10 cellular contexts compared by ENCODE assay signal in the genomic region with DNA sequence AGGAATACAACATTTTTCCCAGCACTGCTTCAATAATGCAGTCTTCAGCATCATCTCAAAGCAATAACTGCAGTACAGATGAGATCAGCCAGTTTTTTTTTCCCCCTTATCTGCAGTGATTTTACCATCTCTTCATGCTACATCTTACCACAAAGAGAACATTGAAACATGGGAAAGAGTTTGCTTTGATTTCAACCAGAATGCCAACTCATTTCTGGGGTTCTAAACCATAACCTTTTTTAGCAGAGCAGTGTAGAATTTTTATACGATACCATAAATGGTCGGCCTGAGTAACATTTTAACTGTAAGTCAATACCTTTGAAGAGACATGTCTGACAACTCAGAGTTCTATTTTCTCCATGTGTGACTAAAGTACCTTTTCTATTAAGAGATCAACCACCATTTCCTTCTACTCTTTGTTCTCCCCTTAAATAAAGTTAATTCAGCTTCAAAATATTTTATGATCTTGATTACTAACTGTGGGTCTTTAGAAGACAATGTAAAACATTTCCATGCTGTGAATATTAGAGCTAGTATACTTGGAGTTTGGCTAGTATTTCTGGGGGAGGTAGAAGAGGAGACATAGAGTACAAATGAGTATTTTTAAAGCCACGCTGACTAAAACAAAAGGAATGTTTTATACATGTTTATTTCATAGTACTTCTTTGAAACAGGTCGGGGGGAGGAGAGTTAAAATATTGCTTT.
DNase-seq lines count a peak whose midpoint lies in the region; ATAC-seq and TF ChIP-seq lines count a peak whose summit lies in the region.
"Had no signal": no experiment of that assay in that cellular context is flagged by ENCODE, and none has a peak within 500 bp of the region (broad histone marks: within the 10 kb centered on the region; RNA-seq: fewer than 3 reads in every experiment).

No MANE protein-coding gene starts in this region.

- TF ChIP-seq CTCF in GM13976 (IDR thresholded peaks at IDR 0.05; ENCODE audit: borderline replicate concordance, control extremely low read depth, extremely low read depth, insufficient read depth, missing control alignments) (no peak), upper lobe of left lung (IDR thresholded peaks at IDR 0.05) (no peak), A673 (conservative IDR thresholded peaks at IDR 0.05; ENCODE audit: low read depth, low read length) (no peak)
- no peak for TF ChIP-seq CTCF in CD4-positive, alpha-beta T cell (IDR thresholded peaks at IDR 0.05)

- peaks cover 26% of the 10 kb centered on the region for H3K36me3 Mint-ChIP-seq in CD4-positive, alpha-beta T cell (ENCODE audit: low read depth)

- no peaks in the 10 kb centered on the region for H3K9me3 ChIP-seq in upper lobe of left lung
- H3K9me3 ChIP-seq in A673 (ENCODE audit: low read depth, low read length, poor library complexity, severe bottlenecking) = no peaks in the 10 kb centered on the region
- no peaks in the 10 kb centered on the region for H3K9me3 ChIP-seq in CD4-positive, alpha-beta T cell (ENCODE audit: control insufficient read depth, low read length)

- TF ChIP-seq EP300 in upper lobe of left lung (IDR thresholded peaks at IDR 0.05) = no peak

- in situ Hi-C loops in GM13976 (cut with MboI; ENCODE audit: low sequenced_read_pairs, unreplicated experiment) = no loop called here

- H3K4me3 ChIP-seq in upper lobe of left lung = no peak overlapping the region
- no peak overlapping the region for H3K4me3 ChIP-seq in A673 (ENCODE audit: low read depth, low read length, poor library complexity, severe bottlenecking)

- peak; percentile 61 for ATAC-seq in GM21515 (IDR thresholded peaks at IDR 0.05; ENCODE audit: unreplicated experiment)
- no peak for ATAC-seq in upper lobe of left lung (ENCODE audit: low FRiP score in 2 of 2)
- no peak for ATAC-seq in CD4-positive, alpha-beta T cell (ENCODE audit: poor library complexity)

- H3K27me3 ChIP-seq in upper lobe of left lung (no peaks in the 10 kb centered on the region), A673 (replicated peaks; ENCODE audit: insufficient read depth, low read depth, low read length, poor library complexity) (no peaks in the 10 kb centered on the region)
- no peaks in the 10 kb centered on the region for H3K27me3 ChIP-seq in CD4-positive, alpha-beta T cell (ENCODE audit: control insufficient read depth, insufficient read depth, low read length)

- intact Hi-C loops in A673 (cut with micrococcal nuclease; ENCODE audit: unreplicated experiment) = no loop called here
- intact Hi-C loops in CD4-positive, alpha-beta T cell (cut with DNase I, micrococcal nuclease) = no loop called here

- no peaks in the 10 kb centered on the region for H3K36me3 ChIP-seq in upper lobe of left lung
- no peaks in the 10 kb centered on the region for H3K36me3 ChIP-seq in A673 (ENCODE audit: insufficient read depth, low read length, poor library complexity, severe bottlenecking)

- peaks cover 21% of the 10 kb centered on the region for H3K4me1 Mint-ChIP-seq in CD4-positive, alpha-beta T cell (ENCODE audit: low read depth)

- WGBS in upper lobe of left lung, 2 donors = 52 to 66% methylated on average over 4 of the region's 4 CpGs

- H3K27ac Mint-ChIP-seq in CD4-positive, alpha-beta T cell = no peak overlapping the region

- no peak overlapping the region for H3K4me3 Mint-ChIP-seq in CD4-positive, alpha-beta T cell

- CTCF ChIA-PET in A673 (lab: Charles Lee) = no interaction called here
- CTCF ChIA-PET in CD4-positive, alpha-beta T cell (lab: Charles Lee) = no interaction called here

- H3K27me3 Mint-ChIP-seq in CD4-positive, alpha-beta T cell = no peaks in the 10 kb centered on the region

- no peak overlapping the region for H3K27ac ChIP-seq in upper lobe of left lung
- H3K27ac ChIP-seq in A673 (ENCODE audit: low read depth, low read length, poor library complexity, severe bottlenecking) = no peak overlapping the region
- no peak overlapping the region for H3K27ac ChIP-seq in CD4-positive, alpha-beta T cell (ENCODE audit: low read depth, low read length)
- H3K27ac ChIP-seq: VCaP had no signal

- TF ChIP-seq POLR2A in upper lobe of left lung (IDR thresholded peaks at IDR 0.05) = no peak

- peaks cover 4% of the 10 kb centered on the region for H3K9me3 Mint-ChIP-seq in CD4-positive, alpha-beta T cell

- no peaks in the 10 kb centered on the region for H3K4me1 ChIP-seq in upper lobe of left lung
- peaks cover 5% of the 10 kb centered on the region for H3K4me1 ChIP-seq in A673 (ENCODE audit: insufficient read depth, low read length, poor library complexity, severe bottlenecking)

- POLR2A ChIA-PET in A673 (lab: Charles Lee; ENCODE audit: low non-redundant PET) = no interaction called here
- POLR2A ChIA-PET in CD4-positive, alpha-beta T cell (lab: Charles Lee) = no interaction called here

- no TSS peak for BruUV-seq in A673 (replicated peaks; lab: Mats Ljungman, UMichigan)

- DNase-seq in GM13976 (ENCODE audit: low spot score) = peak; percentile 23
- DNase-seq in HT1080 (ENCODE audit: low read depth) = peak; percentile 33
- DNase-seq in iris pigment epithelial cell (ENCODE audit: low read depth) = peak; percentile 42
- no peak for DNase-seq in upper lobe of left lung
- DNase-seq in A673 (ENCODE audit: low spot score) = no peak
- no peak for DNase-seq in CD4-positive, alpha-beta T cell
- DNase-seq in NCI-H524 (lab: John Stamatoyannopoulos, UW) = no peak
- DNase-seq: MM.1S had no signal

Comparison
In these comparisons a context has a peak if more than half of its experiments do, and no peak if none do; other contexts are left out.
1. DNase-seq: peak in GM13976 (single experiment), HT1080 (single experiment) and iris pigment epithelial cell (single experiment); none in upper lobe of left lung (0 of 2), A673 (single experiment), CD4-positive, alpha-beta T cell (0 of 10) and NCI-H524 (0 of 2).